In genomic region chr7:35717013-35717412, GRCh38 we compare ENCODE assay signal across 19 cellular contexts. TPM values are rescaled to one million over a fixed set of nuclear protein-coding genes. Genes with fewer than 3 reads are reported as not detected.
DNase-seq lines count a peak whose midpoint lies in the region; ATAC-seq and TF ChIP-seq lines count a peak whose summit lies in the region.
"Had no signal": no experiment of that assay in that cellular context is flagged by ENCODE, and none has a peak within 500 bp of the region (broad histone marks: within the 10 kb centered on the region; RNA-seq: fewer than 3 reads in every experiment).

No MANE protein-coding gene starts in this region.

- H3K4me1 ChIP-seq in breast epithelium = no peaks in the 10 kb centered on the region
- peaks cover 60% of the 10 kb centered on the region for H3K4me1 ChIP-seq in left ventricle myocardium inferior
- peaks cover 0 to 18% (median 5%) of the 10 kb centered on the region in 4 donors for H3K4me1 ChIP-seq in transverse colon

- intact Hi-C loops in breast epithelium (cut with DNase I; ENCODE audit: low total_unique reads) (no loop called here), MCF 10A (cut with micrococcal nuclease) (no loop called here), left ventricle myocardium inferior (cut with micrococcal nuclease) (no loop called here), transverse colon (cut with DNase I; ENCODE audit: low total_unique reads) (loop anchor here (5.0 kb wide), 1 partner anchor 85 kb away; the partner anchor contains the start of gene SEPTIN7)

- no peaks in the 10 kb centered on the region for H3K27me3 ChIP-seq in breast epithelium
- H3K27me3 ChIP-seq in left ventricle myocardium inferior (ENCODE audit: low read depth) = no peaks in the 10 kb centered on the region
- H3K27me3 ChIP-seq in transverse colon = no peaks in the 10 kb centered on the region
- H3K27me3 ChIP-seq: BLaER1 treated with 17β-estradiol and CSF1 and Interleukin-3, amounts not matched to agents 10 nM and 100 nM had no signal

- peaks cover 7% of the 10 kb centered on the region for H3K9me3 Mint-ChIP-seq in MCF 10A (ENCODE audit: unreplicated experiment)
- no peaks in the 10 kb centered on the region for H3K9me3 Mint-ChIP-seq in natural killer cell treated with Interleukin-12 subunit alpha and Interleukin-12 subunit beta and Interleukin-15 and Interleukin-18, amount 100 ng/mL, for 72 hours
- H3K9me3 Mint-ChIP-seq: activated naive CD4-positive, alpha-beta T cell treated with anti-CD3 and anti-CD28 coated beads for 36 hours; effector memory CD8-positive, alpha-beta T cell; natural killer cell had no signal

- WGBS in transverse colon (ENCODE audit: low coverage in 1 of 2), 2 donors = 14 to 24% methylated on average over 1 of the region's 1 CpG

- POLR2A ChIA-PET in MCF 10A (lab: Yijun Ruan, JAX) = no interaction called here

- DNase-seq in breast epithelium (ENCODE audit: low spot score in 2 of 2) (no peak), MCF 10A (ENCODE audit: unreplicated experiment) (no peak), left ventricle myocardium inferior (no peak), pons (ENCODE audit: low spot score) (peak; percentile 60), transverse colon (no peak), NCI-H2081 (lab: John Stamatoyannopoulos, UW) (no peak)
- DNase-seq in natural killer cell treated with Interleukin-12 subunit alpha and Interleukin-12 subunit beta and Interleukin-15 and Interleukin-18, amount 100 ng/mL, for 72 hours (ENCODE audit: low spot score) = no peak
- DNase-seq in activated CD8-positive, alpha-beta memory T cell treated with anti-CD3 and anti-CD28 coated beads, Interleukin-2, amount 50 U/mL, for 4 hours = no peak
- DNase-seq: activated CD8-positive, alpha-beta memory T cell treated with anti-CD3 and anti-CD28 coated beads, Interleukin-2, amount 50 U/mL, for 48 hours; activated naive CD4-positive, alpha-beta T cell treated with anti-CD3 and anti-CD28 coated beads for 36 hours; DMS153; effector memory CD8-positive, alpha-beta T cell; HCEC 1CT; natural killer cell; NCI-H146; stimulated activated CD4-positive, alpha-beta T cell treated with anti-CD3 and anti-CD28 coated beads, Interleukin-1b, Interleukin-23, amount 100 ng/mL, for 48 hours; T-helper 2 cell had no signal

- CTCF ChIA-PET in MCF 10A (lab: Yijun Ruan, JAX) = interaction anchor here (0.6 to 1.1 kb wide), 3 partner anchors 10 to 131 kb away, joined by 3 to 4 read pairs (median 3); no protein-coding TSS in a partner anchor

- no peak for TF ChIP-seq EP300 in transverse colon (IDR thresholded peaks at IDR 0.05; ENCODE audit: low read depth)

- H3K4me3 Mint-ChIP-seq in MCF 10A (ENCODE audit: unreplicated experiment) = no peak overlapping the region
- no peak overlapping the region for H3K4me3 Mint-ChIP-seq in natural killer cell treated with Interleukin-12 subunit alpha and Interleukin-12 subunit beta and Interleukin-15 and Interleukin-18, amount 100 ng/mL, for 72 hours
- H3K4me3 Mint-ChIP-seq: activated naive CD4-positive, alpha-beta T cell treated with anti-CD3 and anti-CD28 coated beads for 36 hours; effector memory CD8-positive, alpha-beta T cell; natural killer cell had no signal

- H3K27ac Mint-ChIP-seq in MCF 10A (ENCODE audit: low read depth, unreplicated experiment) = no peak overlapping the region
- H3K27ac Mint-ChIP-seq in natural killer cell treated with Interleukin-12 subunit alpha and Interleukin-12 subunit beta and Interleukin-15 and Interleukin-18, amount 100 ng/mL, for 72 hours = no peak overlapping the region
- H3K27ac Mint-ChIP-seq: activated naive CD4-positive, alpha-beta T cell treated with anti-CD3 and anti-CD28 coated beads for 36 hours; effector memory CD8-positive, alpha-beta T cell; natural killer cell had no signal

- no peaks in the 10 kb centered on the region for H3K4me1 Mint-ChIP-seq in MCF 10A (ENCODE audit: insufficient read depth, unreplicated experiment)
- H3K4me1 Mint-ChIP-seq in natural killer cell treated with Interleukin-12 subunit alpha and Interleukin-12 subunit beta and Interleukin-15 and Interleukin-18, amount 100 ng/mL, for 72 hours (ENCODE audit: low read depth in 2 of 2) = peaks cover 9 to 17% of the 10 kb centered on the region in 2 donors

- no peaks in the 10 kb centered on the region for H3K36me3 Mint-ChIP-seq in MCF 10A (ENCODE audit: insufficient read depth, unreplicated experiment)
- H3K36me3 Mint-ChIP-seq in natural killer cell treated with Interleukin-12 subunit alpha and Interleukin-12 subunit beta and Interleukin-15 and Interleukin-18, amount 100 ng/mL, for 72 hours = no peaks in the 10 kb centered on the region
- H3K36me3 Mint-ChIP-seq: natural killer cell had no signal

- TF ChIP-seq POLR2A in breast epithelium (IDR thresholded peaks at IDR 0.05) (no peak), transverse colon (IDR thresholded peaks at IDR 0.05) (no peak)

- H3K9me3 ChIP-seq in breast epithelium (no peaks in the 10 kb centered on the region), left ventricle myocardium inferior (replicated peaks) (no peaks in the 10 kb centered on the region), transverse colon (no peaks in the 10 kb centered on the region)
- H3K9me3 ChIP-seq: BLaER1 treated with 17β-estradiol and CSF1 and Interleukin-3, amounts not matched to agents 10 nM and 100 nM had no signal

- H3K27me3 Mint-ChIP-seq in MCF 10A (ENCODE audit: insufficient read depth, unreplicated experiment) = peaks cover 9% of the 10 kb centered on the region
- H3K27me3 Mint-ChIP-seq in natural killer cell treated with Interleukin-12 subunit alpha and Interleukin-12 subunit beta and Interleukin-15 and Interleukin-18, amount 100 ng/mL, for 72 hours = no peaks in the 10 kb centered on the region
- H3K27me3 Mint-ChIP-seq: effector memory CD8-positive, alpha-beta T cell had no signal

- no peak for TF ChIP-seq CTCF in breast epithelium (IDR thresholded peaks at IDR 0.05)
- TF ChIP-seq CTCF in MCF 10A (IDR thresholded peaks at IDR 0.05; ENCODE audit: unreplicated experiment) = no peak
- no peak for TF ChIP-seq CTCF in left ventricle myocardium inferior (IDR thresholded peaks at IDR 0.05; ENCODE audit: borderline replicate concordance)
- no peak for TF ChIP-seq CTCF in transverse colon (IDR thresholded peaks at IDR 0.05)

- H3K4me3 ChIP-seq in breast epithelium (peak overlapping the region in 2 of 3 donors; percentile 23 to 45), left ventricle myocardium inferior (peak overlapping the region; percentile 57), transverse colon (no peak overlapping the region)
- H3K4me3 ChIP-seq: BLaER1 treated with 17β-estradiol and CSF1 and Interleukin-3, amounts not matched to agents 10 nM and 100 nM had no signal

- H3K36me3 ChIP-seq in breast epithelium (no peaks in the 10 kb centered on the region), left ventricle myocardium inferior (no peaks in the 10 kb centered on the region), transverse colon (no peaks in the 10 kb centered on the region)
- H3K36me3 ChIP-seq: BLaER1 treated with 17β-estradiol and CSF1 and Interleukin-3, amounts not matched to agents 10 nM and 100 nM had no signal

- peak overlapping the region in 1 of 2 donors; percentile 62 for H3K27ac ChIP-seq in breast epithelium
- peak overlapping the region; percentile 79 for H3K27ac ChIP-seq in left ventricle myocardium inferior (replicated peaks)
- peak overlapping the region; percentile 26 to 66 (median 54) for H3K27ac ChIP-seq in transverse colon
- H3K27ac ChIP-seq: 22Rv1; BLaER1 treated with 17β-estradiol and CSF1 and Interleukin-3, amounts not matched to agents 10 nM and 100 nM had no signal

- no peak for ATAC-seq in natural killer cell treated with Interleukin-12 subunit alpha and Interleukin-12 subunit beta and Interleukin-15 and Interleukin-18, amount 100 ng/mL, for 72 hours
- ATAC-seq: effector memory CD8-positive, alpha-beta T cell; natural killer cell had no signal

- in situ Hi-C loops in transverse colon (cut with MboI; ENCODE audit: low pct_ligation_motif_present in 1 of 4, low pct_unique_long_range_greater_than_20kb in 1 of 4, low sequenced_read_pairs in 3 of 4) = loop anchor here in 1 of 4 donors (25.0 kb wide), 3 partner anchors 95 to 595 kb away; partner anchors contain the start of gene SEPTIN7

- BruUV-seq in MCF 10A (replicated peaks; lab: Mats Ljungman, UMichigan) = no TSS peak

RNA-seq across cellular contexts. Expression of gene HERPUD2, which starts 22.1 kb away (rescaled TPM):
- total RNA-seq in breast epithelium = 10 to 100 TPM; 31.1 to 39.7 (median 35.4) TPM
- 28.1 and 29.0 TPM in 2 replicates for total RNA-seq in MCF 10A (2022)
- total RNA-seq in left ventricle myocardium inferior = 13.6 TPM
- 100 to 1,000 TPM in 1 of 4 donors, 10 to 100 TPM in 3; 17.6 to 118 (median 37.7) TPM for total RNA-seq in transverse colon
- total RNA-seq in natural killer cell treated with Interleukin-12 subunit alpha and Interleukin-12 subunit beta and Interleukin-15 and Interleukin-18, amount 100 ng/mL, for 72 hours = 10 to 100 TPM; 36.8 to 40.4 TPM

Comparison
In these comparisons a context has a peak if more than half of its experiments do, and no peak if none do; other contexts are left out.
1. H3K4me3 ChIP-seq: peak in breast epithelium (2 of 3) and left ventricle myocardium inferior (single experiment); none in transverse colon (0 of 4).